ENCODE assay signal across 1 cellular context in genomic region chr15:96122077-96123027, GRCh38.
TF ChIP-seq lines count a peak whose summit lies in the region.

No MANE protein-coding gene starts in this region.

TF ChIP-seq in K562, 482 proteins besides CTCF, POLR2A, EP300 and RAD21 (continued from another document):
- TF ChIP-seq MGA (IDR thresholded peaks at IDR 0.05) (peak; percentile 47; the same call in 1 of the 2 replicates), AFF1 (IDR thresholded peaks at IDR 0.05; ENCODE audit: low read depth in 1 of 2, partially characterized antibody in 2 of 2) (no peak), TOE1 (IDR thresholded peaks at IDR 0.05; ENCODE audit: borderline replicate concordance) (peak; percentile 66), TOE1 (CRISPR knock-in tag; IDR thresholded peaks at IDR 0.05; ENCODE audit: borderline replicate concordance, low read depth) (no peak), E4F1 (CRISPR knock-in tag; IDR thresholded peaks at IDR 0.05; ENCODE audit: borderline replicate concordance) (no peak), ZNF75A (CRISPR knock-in tag; IDR thresholded peaks at IDR 0.05) (no peak), TCF15 (CRISPR knock-in tag; IDR thresholded peaks at IDR 0.05) (no peak), ZNF174 (CRISPR knock-in tag; IDR thresholded peaks at IDR 0.05) (no peak), RAD51 (IDR thresholded peaks at IDR 0.05; ENCODE audit: borderline replicate concordance, low read depth) (peak; percentile 51; the same call in 1 of the 2 replicates), SFPQ (IDR thresholded peaks at IDR 0.05; ENCODE audit: low read depth, low read length) (no peak), BACH1 (tag; IDR thresholded peaks at IDR 0.05) (0 out of 2 replicates have a peak, but pooled peaks have one; percentile 44), ZNF589 (CRISPR knock-in tag; IDR thresholded peaks at IDR 0.05; ENCODE audit: low read depth) (0 out of 2 replicates have a peak, but pooled peaks have one; percentile 14)
